In the genomic region with DNA sequence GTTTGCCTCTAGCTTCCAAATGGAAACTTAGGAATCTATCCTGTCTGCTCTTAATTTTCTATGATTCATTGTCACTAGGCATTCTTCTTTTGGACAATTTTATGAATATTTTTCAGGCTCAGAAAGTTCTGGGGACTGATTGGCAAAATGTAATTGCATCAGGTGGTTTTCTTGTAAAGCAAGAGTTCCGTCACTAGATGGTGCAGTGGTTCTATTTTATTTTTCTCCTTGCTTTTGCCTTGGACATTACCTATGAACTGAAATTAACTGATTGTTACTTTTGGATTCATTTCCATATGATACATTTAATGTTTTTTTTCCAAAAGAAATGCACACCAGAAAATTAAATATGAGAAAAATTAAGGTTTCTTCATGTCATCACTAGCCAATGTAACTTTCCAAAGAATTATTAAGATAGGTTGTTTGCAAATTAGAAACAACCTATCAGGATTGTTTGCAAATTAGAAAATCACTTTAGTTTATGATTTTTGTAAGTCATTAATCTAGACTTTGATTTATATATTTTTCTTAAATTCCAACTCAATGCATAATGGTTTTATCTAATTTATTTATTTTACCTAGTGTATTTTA, we compare ENCODE assay signal across 8 cellular contexts. TPM values are rescaled to one million over a fixed set of nuclear protein-coding genes. Genes with fewer than 3 reads are reported as not detected.
DNase-seq lines count a peak whose midpoint lies in the region; ATAC-seq and TF ChIP-seq lines count a peak whose summit lies in the region.

No MANE protein-coding gene starts in this region.

- 25% methylated on average over 1 of the region's 1 CpG for WGBS in liver

- DNase-seq in SIG-M5 treated with dmso at 0.1 percent for 504 hours (lab: John Stamatoyannopoulos, UW; ENCODE audit: unreplicated experiment) = peak; percentile 43
- DNase-seq in SIG-M5 (lab: John Stamatoyannopoulos, UW) = no peak
- peak; percentile 11 to 72 (median 17) for DNase-seq in NCI-H1417 (lab: John Stamatoyannopoulos, UW)
- peak; percentile 76 for DNase-seq in astrocyte of the spinal cord (ENCODE audit: low read depth, low spot score)
- DNase-seq in middle frontal gyrus (ENCODE audit: extremely low spot score, low spot score) = no peak
- no peak for DNase-seq in T-helper 9 cell

- H3K27me3 ChIP-seq in liver (ENCODE audit: control insufficient read depth in 4 of 4, insufficient read depth in 4 of 4, low read length in 3 of 4) = no peaks in the 10 kb centered on the region

- in situ Hi-C loops in astrocyte of the spinal cord (cut with HindIII; ENCODE audit: low sequenced_read_pairs) = no loop called here

- peak; percentile 85 to 90 for TF ChIP-seq RAD21 in liver (IDR thresholded peaks at IDR 0.05)

- H3K4me3 ChIP-seq in astrocyte of the spinal cord (ENCODE audit: low read depth, low read length) (no peak overlapping the region), liver (ENCODE audit: low read depth in 1 of 3, low read length in 3 of 3) (no peak overlapping the region)

- H3K9me3 ChIP-seq in liver (ENCODE audit: control insufficient read depth in 4 of 4, low read length in 3 of 4) = no peaks in the 10 kb centered on the region

- no peak overlapping the region for H3K27ac ChIP-seq in liver (ENCODE audit: low read depth in 1 of 2, low read length in 2 of 2)

- no peaks in the 10 kb centered on the region for H3K36me3 ChIP-seq in liver (ENCODE audit: control insufficient read depth in 4 of 4, insufficient read depth in 3 of 4, low read depth in 1 of 4, low read length in 3 of 4)

- TF ChIP-seq CTCF in astrocyte of the spinal cord (IDR thresholded peaks at IDR 0.05; ENCODE audit: low read depth, low read length) = peak; percentile 58
- peak; percentile 72 for TF ChIP-seq CTCF in liver (IDR thresholded peaks at IDR 0.05; ENCODE audit: low read depth, low read length, missing input control)

- ATAC-seq in HG02981 (IDR thresholded peaks at IDR 0.05; ENCODE audit: unreplicated experiment) = no peak

- H3K9ac ChIP-seq in liver (ENCODE audit: low read depth in 1 of 2, low read length in 2 of 2) = no peak overlapping the region

- peaks cover 0 to 7% (median 3%) of the 10 kb centered on the region in 4 donors for H3K4me1 ChIP-seq in liver (ENCODE audit: control insufficient read depth in 4 of 4, insufficient read depth in 4 of 4, low read length in 3 of 4)

TF ChIP-seq in liver, 16 proteins besides CTCF, POLR2A, EP300 and RAD21:
- TF ChIP-seq, protein P1, sequence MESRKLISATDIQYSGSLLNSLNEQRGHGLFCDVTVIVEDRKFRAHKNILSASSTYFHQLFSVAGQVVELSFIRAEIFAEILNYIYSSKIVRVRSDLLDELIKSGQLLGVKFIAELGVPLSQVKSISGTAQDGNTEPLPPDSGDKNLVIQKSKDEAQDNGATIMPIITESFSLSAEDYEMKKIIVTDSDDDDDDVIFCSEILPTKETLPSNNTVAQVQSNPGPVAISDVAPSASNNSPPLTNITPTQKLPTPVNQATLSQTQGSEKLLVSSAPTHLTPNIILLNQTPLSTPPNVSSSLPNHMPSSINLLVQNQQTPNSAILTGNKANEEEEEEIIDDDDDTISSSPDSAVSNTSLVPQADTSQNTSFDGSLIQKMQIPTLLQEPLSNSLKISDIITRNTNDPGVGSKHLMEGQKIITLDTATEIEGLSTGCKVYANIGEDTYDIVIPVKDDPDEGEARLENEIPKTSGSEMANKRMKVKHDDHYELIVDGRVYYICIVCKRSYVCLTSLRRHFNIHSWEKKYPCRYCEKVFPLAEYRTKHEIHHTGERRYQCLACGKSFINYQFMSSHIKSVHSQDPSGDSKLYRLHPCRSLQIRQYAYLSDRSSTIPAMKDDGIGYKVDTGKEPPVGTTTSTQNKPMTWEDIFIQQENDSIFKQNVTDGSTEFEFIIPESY (IDR thresholded peaks at IDR 0.05) = no peak
- TF ChIP-seq, protein P2, sequence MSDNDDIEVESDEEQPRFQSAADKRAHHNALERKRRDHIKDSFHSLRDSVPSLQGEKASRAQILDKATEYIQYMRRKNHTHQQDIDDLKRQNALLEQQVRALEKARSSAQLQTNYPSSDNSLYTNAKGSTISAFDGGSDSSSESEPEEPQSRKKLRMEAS (IDR thresholded peaks at IDR 0.05) = no peak
- no peak for TF ChIP-seq TAF1 (conservative IDR thresholded peaks at IDR 0.05)
- TF ChIP-seq GABPA (IDR thresholded peaks at IDR 0.05 in 1 of 2, conservative IDR thresholded peaks at IDR 0.05 in 1 of 2) = no peak
- TF ChIP-seq, protein P3, sequence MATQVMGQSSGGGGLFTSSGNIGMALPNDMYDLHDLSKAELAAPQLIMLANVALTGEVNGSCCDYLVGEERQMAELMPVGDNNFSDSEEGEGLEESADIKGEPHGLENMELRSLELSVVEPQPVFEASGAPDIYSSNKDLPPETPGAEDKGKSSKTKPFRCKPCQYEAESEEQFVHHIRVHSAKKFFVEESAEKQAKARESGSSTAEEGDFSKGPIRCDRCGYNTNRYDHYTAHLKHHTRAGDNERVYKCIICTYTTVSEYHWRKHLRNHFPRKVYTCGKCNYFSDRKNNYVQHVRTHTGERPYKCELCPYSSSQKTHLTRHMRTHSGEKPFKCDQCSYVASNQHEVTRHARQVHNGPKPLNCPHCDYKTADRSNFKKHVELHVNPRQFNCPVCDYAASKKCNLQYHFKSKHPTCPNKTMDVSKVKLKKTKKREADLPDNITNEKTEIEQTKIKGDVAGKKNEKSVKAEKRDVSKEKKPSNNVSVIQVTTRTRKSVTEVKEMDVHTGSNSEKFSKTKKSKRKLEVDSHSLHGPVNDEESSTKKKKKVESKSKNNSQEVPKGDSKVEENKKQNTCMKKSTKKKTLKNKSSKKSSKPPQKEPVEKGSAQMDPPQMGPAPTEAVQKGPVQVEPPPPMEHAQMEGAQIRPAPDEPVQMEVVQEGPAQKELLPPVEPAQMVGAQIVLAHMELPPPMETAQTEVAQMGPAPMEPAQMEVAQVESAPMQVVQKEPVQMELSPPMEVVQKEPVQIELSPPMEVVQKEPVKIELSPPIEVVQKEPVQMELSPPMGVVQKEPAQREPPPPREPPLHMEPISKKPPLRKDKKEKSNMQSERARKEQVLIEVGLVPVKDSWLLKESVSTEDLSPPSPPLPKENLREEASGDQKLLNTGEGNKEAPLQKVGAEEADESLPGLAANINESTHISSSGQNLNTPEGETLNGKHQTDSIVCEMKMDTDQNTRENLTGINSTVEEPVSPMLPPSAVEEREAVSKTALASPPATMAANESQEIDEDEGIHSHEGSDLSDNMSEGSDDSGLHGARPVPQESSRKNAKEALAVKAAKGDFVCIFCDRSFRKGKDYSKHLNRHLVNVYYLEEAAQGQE (IDR thresholded peaks at IDR 0.05) = no peak

RNA-seq across cellular contexts. Expression of a gene that starts 48.0 kb away (rescaled TPM):
- 10 to 100 TPM in 1 of 2 donors, 1 to 10 TPM in 1; 9.2 to 11.0 TPM for total RNA-seq in liver
- 1 to 10 TPM; 1.8 to 3.1 TPM for polyA plus RNA-seq in liver

Comparison
In these comparisons a context has a peak if more than half of its experiments do, and no peak if none do; other contexts are left out.
1. DNase-seq: peak in SIG-M5 treated with dmso at 0.1 percent for 504 hours (single experiment), NCI-H1417 (3 of 3) and astrocyte of the spinal cord (single experiment); none in SIG-M5 (single experiment), middle frontal gyrus (single experiment) and T-helper 9 cell (single experiment).